ENCODE assay signal across 33 cellular contexts in genomic region chr5:131997727-131998117, GRCh38. TPM values are rescaled to one million over a fixed set of nuclear protein-coding genes. Genes with fewer than 3 reads are reported as not detected.
"Had no signal": no experiment of that assay in that cellular context is flagged by ENCODE, and none has a peak within 500 bp of the region (broad histone marks: within the 10 kb centered on the region; RNA-seq: fewer than 3 reads in every experiment).

No MANE protein-coding gene starts in this region.

- H3K4me1 ChIP-seq: colonic mucosa, thyroid gland had no signal

- H3K27me3 ChIP-seq: colonic mucosa, gastroesophageal sphincter, neutrophil, ovary, thyroid gland, upper lobe of left lung had no signal

- H3K36me3 ChIP-seq: colonic mucosa, gastroesophageal sphincter, neutrophil, ovary, thyroid gland, upper lobe of left lung had no signal

- H3K9me3 ChIP-seq: colonic mucosa, gastroesophageal sphincter, neutrophil, ovary, thyroid gland, upper lobe of left lung had no signal

- H3K4me3 ChIP-seq: colonic mucosa, gastroesophageal sphincter, lung, ovary, skin epidermis, thyroid gland, upper lobe of left lung had no signal

- DNase-seq: activated CD4-positive, CD25-positive, alpha-beta regulatory T cell treated with anti-CD3 and anti-CD28 coated beads, Interleukin-2, amount 50 U/mL, for 72 hours; activated CD8-positive, alpha-beta memory T cell treated with anti-CD3 and anti-CD28 coated beads, Interleukin-2, amount 10 ng/mL, durations not matched to agents 7 days and 5 days; activated CD8-positive, alpha-beta T cell treated with anti-CD3 and anti-CD28 coated beads, Interleukin-2, amount 10 ng/mL, durations not matched to agents 7 days and 5 days; activated naive CD8-positive, alpha-beta T cell treated with anti-CD3 and anti-CD28 coated beads, Interleukin-2, amount 50 U/mL, for 24 hours; activated T-cell treated with anti-CD3 and anti-CD28 coated beads, Interleukin-2, amount 50 U/mL, for 48 hours; amygdala; colonic mucosa; effector memory CD4-positive, alpha-beta T cell; hippocampal formation; immature natural killer cell; mesendoderm; ovary; stimulated activated CD4-positive, alpha-beta T cell treated with anti-CD3 and anti-CD28 coated beads, Interleukin-4, amount 100 ng/mL, for 4 hours; stimulated activated CD8-positive, alpha-beta memory T cell treated with anti-CD3 and anti-CD28 coated beads, Interleukin-4, amount 100 ng/mL, for 48 hours; stimulated activated naive CD8-positive, alpha-beta T cell treated with anti-CD3 and anti-CD28 coated beads, Interleukin-15, amount 100 ng/mL, for 72 hours; substantia nigra; T-helper 17 cell; T1000; thyroid gland; upper lobe of left lung had no signal

- H3K27ac ChIP-seq: colonic mucosa, gastroesophageal sphincter, neutrophil, ovary, skin epidermis, thyroid gland had no signal

RNA-seq across cellular contexts. Expression of gene MEIKIN, which starts 52.3 kb away (rescaled TPM):
- total RNA-seq: activated CD8-positive, alpha-beta memory T cell treated with anti-CD3 and anti-CD28 coated beads, Interleukin-2, amount 10 ng/mL, durations not matched to agents 7 days and 5 days; activated CD8-positive, alpha-beta T cell treated with anti-CD3 and anti-CD28 coated beads, Interleukin-2, amount 10 ng/mL, durations not matched to agents 7 days and 5 days; activated T-helper 2 cell treated with anti-CD3 and anti-CD28 coated beads, Interferon-gamma antibody, Interleukin-2, Interleukin-4, amounts not matched to agents 10 μg/mL and 5 μg/mL and 100 μg/mL, durations not matched to agents 14 hours and 24 hours and 36 hours; colonic mucosa; dermis microvascular lymphatic vessel endothelial cell; epithelial cell of proximal tubule; kidney epithelial cell; left lobe of liver; lung; mucosa of gallbladder; ovary; progenitor cell of endocrine pancreas; renal cortical epithelial cell; sciatic nerve; thyroid gland had no signal
